In the genomic region with DNA sequence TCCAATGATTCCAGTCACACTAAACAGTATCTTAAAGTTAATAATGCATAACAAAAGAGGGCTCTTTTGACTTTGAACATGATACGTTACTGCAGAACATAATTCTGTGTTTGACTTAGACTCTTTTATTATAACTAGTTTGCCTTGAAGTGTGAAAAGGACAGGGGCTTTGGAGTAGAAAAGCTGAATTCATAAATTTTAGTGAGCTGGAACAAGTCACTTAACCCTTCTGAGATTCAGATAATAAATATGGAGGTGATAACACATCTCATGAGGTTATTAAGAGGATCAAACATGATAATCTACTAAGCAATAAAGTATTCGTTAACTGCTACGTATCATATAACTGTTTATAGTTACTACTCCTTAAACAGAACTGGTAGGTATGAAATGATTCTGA, we compare ENCODE assay signal across 22 cellular contexts. TPM values are rescaled to one million over a fixed set of nuclear protein-coding genes. Genes with fewer than 3 reads are reported as not detected.
DNase-seq lines count a peak whose midpoint lies in the region; FAIRE-seq and TF ChIP-seq lines count a peak whose summit lies in the region.
"Had no signal": no experiment of that assay in that cellular context is flagged by ENCODE, and none has a peak within 500 bp of the region (broad histone marks: within the 10 kb centered on the region; RNA-seq: fewer than 3 reads in every experiment).

No MANE protein-coding gene starts in this region.

- H3K36me3 ChIP-seq in CD8-positive, alpha-beta memory T cell (ENCODE audit: insufficient read depth, low read length) = peaks cover 12% of the 10 kb centered on the region
- no peaks in the 10 kb centered on the region for H3K36me3 ChIP-seq in uterus

- H3K27ac Mint-ChIP-seq in CD8-positive, alpha-beta memory T cell = no peak overlapping the region
- H3K27ac Mint-ChIP-seq: CD8-positive, alpha-beta T cell; IgD-negative memory B cell had no signal

- peak; percentile 83 for FAIRE-seq in D721Med (lab: Jason Lieb, UNC)
- FAIRE-seq: H1 had no signal

- no peaks in the 10 kb centered on the region for H3K27me3 ChIP-seq in CD8-positive, alpha-beta memory T cell (ENCODE audit: insufficient read depth, low read length, poor library complexity, severe bottlenecking)
- no peaks in the 10 kb centered on the region for H3K27me3 ChIP-seq in uterus
- H3K27me3 ChIP-seq: SJCRH30 had no signal

- H3K4me3 Mint-ChIP-seq in CD8-positive, alpha-beta memory T cell = no peak overlapping the region
- H3K4me3 Mint-ChIP-seq: CD8-positive, alpha-beta T cell; IgD-negative memory B cell had no signal

- POLR2A ChIA-PET in CD8-positive, alpha-beta memory T cell (lab: Charles Lee) = no interaction called here

- H3K4me3 ChIP-seq in CD8-positive, alpha-beta memory T cell (ENCODE audit: low read length) = no peak overlapping the region
- no peak overlapping the region for H3K4me3 ChIP-seq in uterus
- H3K4me3 ChIP-seq: SJCRH30 had no signal

- H3K36me3 Mint-ChIP-seq in CD8-positive, alpha-beta memory T cell = peaks cover 4 to 63% (median 13%) of the 10 kb centered on the region in 3 donors

- no peak for TF ChIP-seq POLR2A in uterus (IDR thresholded peaks at IDR 0.05)

- intact Hi-C loops in uterus (cut with DNase I; ENCODE audit: low total_unique reads) = no loop called here

- peaks cover 38 to 54% (median 50%) of the 10 kb centered on the region in 3 donors for H3K4me1 Mint-ChIP-seq in CD8-positive, alpha-beta memory T cell

- no peak overlapping the region for H3K27ac ChIP-seq in CD8-positive, alpha-beta memory T cell (ENCODE audit: low read depth, low read length)
- no peak overlapping the region for H3K27ac ChIP-seq in uterus
- H3K27ac ChIP-seq: SJCRH30 had no signal

- CTCF ChIA-PET in CD8-positive, alpha-beta memory T cell (lab: Charles Lee) = interaction anchor here (1.0 kb wide), 1 partner anchor 8 kb away, joined by 3 read pairs; no protein-coding TSS in a partner anchor

- no peaks in the 10 kb centered on the region for H3K9me3 ChIP-seq in CD8-positive, alpha-beta memory T cell (ENCODE audit: low read length)
- H3K9me3 ChIP-seq in uterus = no peaks in the 10 kb centered on the region
- H3K9me3 ChIP-seq: SJCRH30 had no signal

- TF ChIP-seq CTCF in D721Med (IDR thresholded peaks at IDR 0.05; ENCODE audit: insufficient read depth, missing control alignments) (no peak), uterus (IDR thresholded peaks at IDR 0.05) (no peak)

- H3K9me3 Mint-ChIP-seq in CD8-positive, alpha-beta memory T cell = no peaks in the 10 kb centered on the region
- H3K9me3 Mint-ChIP-seq: CD8-positive, alpha-beta T cell; IgD-negative memory B cell had no signal

- DNase-seq in NCI-H345 treated with DMSO at 0.1 percent for 48 hours (lab: John Stamatoyannopoulos, UW; ENCODE audit: unreplicated experiment) = peak; percentile 10
- DNase-seq in NCI-H345 (lab: John Stamatoyannopoulos, UW) = no peak
- DNase-seq in D721Med (ENCODE audit: insufficient read length, low spot score) = no peak
- DNase-seq in NCI-H526 (lab: John Stamatoyannopoulos, UW) = peak; percentile 15 to 26
- peak; percentile 36 for DNase-seq in left kidney (ENCODE audit: low read depth, low spot score)
- DNase-seq in CD8-positive, alpha-beta memory T cell = no peak
- DNase-seq in NCI-H82 (lab: John Stamatoyannopoulos, UW) = no peak
- no peak for DNase-seq in uterus
- DNase-seq: AML-193; C1 segment of cervical spinal cord; Calu3; CD8-positive, alpha-beta T cell; EL; GF-D8; MV-4-11; NCI-H1105 treated with DMSO at 0.1 percent for 48 hours; NCI-H2171; NCI-H446; SJCRH30 had no signal

- peaks cover 17% of the 10 kb centered on the region for H3K4me1 ChIP-seq in CD8-positive, alpha-beta memory T cell (ENCODE audit: insufficient read depth, low read length)
- peaks cover 0 to 26% of the 10 kb centered on the region in 2 donors for H3K4me1 ChIP-seq in uterus
- H3K4me1 ChIP-seq: SJCRH30 had no signal

- no peaks in the 10 kb centered on the region for H3K27me3 Mint-ChIP-seq in CD8-positive, alpha-beta memory T cell
- H3K27me3 Mint-ChIP-seq: IgD-negative memory B cell had no signal

RNA-seq across cellular contexts. Expression of a gene that starts 44.7 kb away (rescaled TPM):
- total RNA-seq in CD8-positive, alpha-beta memory T cell = 1 to 10 TPM; 1.8 to 2.5 TPM
- polyA plus RNA-seq in CD8-positive, alpha-beta memory T cell = 0.97 TPM
- 1 to 10 TPM in 2 of 4 donors, under 1 TPM in 1, not detected in 1; 0.26 to 2.0 (median 1.5) TPM for total RNA-seq in uterus
- total RNA-seq: A172 had no signal
- polyA plus RNA-seq: H1 had no signal

RNA-seq across cellular contexts. Expression of a gene that starts 49.4 kb away (rescaled TPM):
- total RNA-seq in CD8-positive, alpha-beta memory T cell = 10 to 100 TPM; 24.9 to 26.0 TPM
- 40.1 TPM for polyA plus RNA-seq in CD8-positive, alpha-beta memory T cell
- total RNA-seq in uterus = 10 to 100 TPM; 31.8 to 54.9 (median 38.2) TPM

RNA-seq across cellular contexts. Expression of a gene that starts 49.7 kb away (rescaled TPM):
- total RNA-seq in CD8-positive, alpha-beta memory T cell = 10 to 100 TPM; 22.3 to 27.7 TPM
- polyA plus RNA-seq in CD8-positive, alpha-beta memory T cell = 35.3 TPM
- 10 to 100 TPM in 3 of 4 donors, 1 to 10 TPM in 1; 5.4 to 27.2 (median 22.0) TPM for total RNA-seq in uterus

Comparison
In these comparisons a context has a peak if more than half of its experiments do, and no peak if none do; other contexts are left out.
1. DNase-seq: peak in NCI-H345 treated with DMSO at 0.1 percent for 48 hours (single experiment), NCI-H526 (2 of 2) and left kidney (single experiment); none in NCI-H345 (single experiment), D721Med (single experiment), CD8-positive, alpha-beta memory T cell (0 of 5), NCI-H82 (single experiment) and uterus (0 of 2).